Comparison of ENCODE assay signal across 1 cellular context in genomic region chr3:104032283-104032682, GRCh38.
TF ChIP-seq lines count a peak whose summit lies in the region.

No MANE protein-coding gene starts in this region.

TF ChIP-seq in GM23338, 12 proteins besides CTCF, POLR2A, EP300 and RAD21 (continued from another document):
- TF ChIP-seq, protein P1, sequence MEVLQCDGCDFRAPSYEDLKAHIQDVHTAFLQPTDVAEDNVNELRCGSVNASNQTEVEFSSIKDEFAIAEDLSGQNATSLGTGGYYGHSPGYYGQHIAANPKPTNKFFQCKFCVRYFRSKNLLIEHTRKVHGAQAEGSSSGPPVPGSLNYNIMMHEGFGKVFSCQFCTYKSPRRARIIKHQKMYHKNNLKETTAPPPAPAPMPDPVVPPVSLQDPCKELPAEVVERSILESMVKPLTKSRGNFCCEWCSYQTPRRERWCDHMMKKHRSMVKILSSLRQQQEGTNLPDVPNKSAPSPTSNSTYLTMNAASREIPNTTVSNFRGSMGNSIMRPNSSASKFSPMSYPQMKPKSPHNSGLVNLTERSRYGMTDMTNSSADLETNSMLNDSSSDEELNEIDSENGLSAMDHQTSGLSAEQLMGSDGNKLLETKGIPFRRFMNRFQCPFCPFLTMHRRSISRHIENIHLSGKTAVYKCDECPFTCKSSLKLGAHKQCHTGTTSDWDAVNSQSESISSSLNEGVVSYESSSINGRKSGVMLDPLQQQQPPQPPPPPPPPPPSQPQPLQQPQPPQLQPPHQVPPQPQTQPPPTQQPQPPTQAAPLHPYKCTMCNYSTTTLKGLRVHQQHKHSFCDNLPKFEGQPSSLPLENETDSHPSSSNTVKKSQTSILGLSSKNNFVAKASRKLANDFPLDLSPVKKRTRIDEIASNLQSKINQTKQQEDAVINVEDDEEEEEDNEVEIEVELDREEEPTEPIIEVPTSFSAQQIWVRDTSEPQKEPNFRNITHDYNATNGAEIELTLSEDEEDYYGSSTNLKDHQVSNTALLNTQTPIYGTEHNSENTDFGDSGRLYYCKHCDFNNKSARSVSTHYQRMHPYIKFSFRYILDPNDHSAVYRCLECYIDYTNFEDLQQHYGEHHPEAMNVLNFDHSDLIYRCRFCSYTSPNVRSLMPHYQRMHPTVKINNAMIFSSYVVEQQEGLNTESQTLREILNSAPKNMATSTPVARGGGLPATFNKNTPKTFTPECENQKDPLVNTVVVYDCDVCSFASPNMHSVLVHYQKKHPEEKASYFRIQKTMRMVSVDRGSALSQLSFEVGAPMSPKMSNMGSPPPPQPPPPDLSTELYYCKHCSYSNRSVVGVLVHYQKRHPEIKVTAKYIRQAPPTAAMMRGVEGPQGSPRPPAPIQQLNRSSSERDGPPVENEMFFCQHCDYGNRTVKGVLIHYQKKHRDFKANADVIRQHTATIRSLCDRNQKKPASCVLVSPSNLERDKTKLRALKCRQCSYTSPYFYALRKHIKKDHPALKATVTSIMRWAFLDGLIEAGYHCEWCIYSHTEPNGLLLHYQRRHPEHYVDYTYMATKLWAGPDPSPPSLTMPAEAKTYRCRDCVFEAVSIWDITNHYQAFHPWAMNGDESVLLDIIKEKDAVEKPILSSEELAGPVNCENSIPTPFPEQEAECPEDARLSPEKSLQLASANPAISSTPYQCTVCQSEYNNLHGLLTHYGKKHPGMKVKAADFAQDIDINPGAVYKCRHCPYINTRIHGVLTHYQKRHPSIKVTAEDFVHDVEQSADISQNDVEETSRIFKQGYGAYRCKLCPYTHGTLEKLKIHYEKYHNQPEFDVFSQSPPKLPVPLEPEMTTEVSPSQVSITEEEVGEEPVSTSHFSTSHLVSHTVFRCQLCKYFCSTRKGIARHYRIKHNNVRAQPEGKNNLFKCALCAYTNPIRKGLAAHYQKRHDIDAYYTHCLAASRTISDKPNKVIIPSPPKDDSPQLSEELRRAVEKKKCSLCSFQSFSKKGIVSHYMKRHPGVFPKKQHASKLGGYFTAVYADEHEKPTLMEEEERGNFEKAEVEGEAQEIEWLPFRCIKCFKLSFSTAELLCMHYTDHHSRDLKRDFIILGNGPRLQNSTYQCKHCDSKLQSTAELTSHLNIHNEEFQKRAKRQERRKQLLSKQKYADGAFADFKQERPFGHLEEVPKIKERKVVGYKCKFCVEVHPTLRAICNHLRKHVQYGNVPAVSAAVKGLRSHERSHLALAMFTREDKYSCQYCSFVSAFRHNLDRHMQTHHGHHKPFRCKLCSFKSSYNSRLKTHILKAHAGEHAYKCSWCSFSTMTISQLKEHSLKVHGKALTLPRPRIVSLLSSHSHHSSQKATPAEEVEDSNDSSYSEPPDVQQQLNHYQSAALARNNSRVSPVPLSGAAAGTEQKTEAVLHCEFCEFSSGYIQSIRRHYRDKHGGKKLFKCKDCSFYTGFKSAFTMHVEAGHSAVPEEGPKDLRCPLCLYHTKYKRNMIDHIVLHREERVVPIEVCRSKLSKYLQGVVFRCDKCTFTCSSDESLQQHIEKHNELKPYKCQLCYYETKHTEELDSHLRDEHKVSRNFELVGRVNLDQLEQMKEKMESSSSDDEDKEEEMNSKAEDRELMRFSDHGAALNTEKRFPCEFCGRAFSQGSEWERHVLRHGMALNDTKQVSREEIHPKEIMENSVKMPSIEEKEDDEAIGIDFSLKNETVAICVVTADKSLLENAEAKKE (CRISPR knock-in tag; IDR thresholded peaks at IDR 0.05): no peak
- TF ChIP-seq POLR2AphosphoS5 (IDR thresholded peaks at IDR 0.05; ENCODE audit: low read depth): no peak
